Comparison of ENCODE assay signal across 18 cellular contexts in genomic region chr4:151563194-151563593, GRCh38.
A peak's percentile ranks its signal among the peaks of the same experiment; 100 is the strongest.
DNase-seq lines count a peak whose midpoint lies in the region; ATAC-seq, FAIRE-seq and TF ChIP-seq lines count a peak whose summit lies in the region.
"Had no signal": no experiment of that assay in that cellular context is flagged by ENCODE, and none has a peak within 500 bp of the region (broad histone marks: within the 10 kb centered on the region; RNA-seq: fewer than 3 reads in every experiment).

No MANE protein-coding gene starts in this region.

- H2BK120ac ChIP-seq in IMR-90 (ENCODE audit: low read depth, low read length): no peak overlapping the region

- no peak for TF ChIP-seq RAD21 in IMR-90 (IDR thresholded peaks at IDR 0.05; ENCODE audit: low read length)

- no peak overlapping the region for H3K56ac ChIP-seq in IMR-90 (ENCODE audit: extremely low read depth, insufficient read depth, low read length)

- no peak for DNase-seq in IMR-90
- peak; percentile 22 for DNase-seq in PC-3
- no peak for DNase-seq in keratinocyte (ENCODE audit: low read depth, low spot score)
- no peak for DNase-seq in GM12892 (ENCODE audit: insufficient read length)
- no peak for DNase-seq in SKM-1 (lab: John Stamatoyannopoulos, UW; ENCODE audit: unreplicated experiment)
- DNase-seq in frontal cortex (ENCODE audit: low spot score in 2 of 2): no peak
- DNase-seq: activated CD4-positive, alpha-beta T cell treated with anti-CD3 and anti-CD28 coated beads, Interleukin-2, amount 50 U/mL, for 4 hours; activated effector memory CD4-positive, alpha-beta T cell treated with anti-CD3 and anti-CD28 coated beads, Interleukin-2, amount 50 U/mL, for 16 hours; AML-193; endodermal cell; NCI-H526 treated with DMSO at 0.1 percent for 48 hours; retina; stimulated activated CD4-positive, alpha-beta T cell treated with anti-CD3 and anti-CD28 coated beads, Interleukin-4, amount 100 ng/mL, for 1 hour had no signal

- no peaks in the 10 kb centered on the region for H3K36me3 ChIP-seq in IMR-90 (ENCODE audit: control insufficient read depth, insufficient read depth, low read length)
- H3K36me3 ChIP-seq in PC-3 (ENCODE audit: low read depth, low read length): no peaks in the 10 kb centered on the region
- H3K36me3 ChIP-seq in keratinocyte (ENCODE audit: control insufficient read depth in 2 of 2, extremely low read depth in 1 of 2, insufficient read depth in 2 of 2, low read length in 2 of 2): no peaks in the 10 kb centered on the region

- BruUV-seq in IMR-90 (replicated peaks; lab: Mats Ljungman, UMichigan): no TSS peak
- no TSS peak for BruUV-seq in PC-3 (replicated peaks; lab: Mats Ljungman, UMichigan)

- H3K4me2 ChIP-seq in IMR-90 (ENCODE audit: low read depth, low read length): no peak overlapping the region
- H3K4me2 ChIP-seq in PC-3 (ENCODE audit: low read length): no peak overlapping the region
- H3K4me2 ChIP-seq in keratinocyte (ENCODE audit: control insufficient read depth, extremely low read depth, insufficient read depth, low read depth, low read length): no peak overlapping the region
- H3K4me2 ChIP-seq: KMS-11 had no signal

- no peak for TF ChIP-seq CTCF in C4-2B (conservative IDR thresholded peaks at IDR 0.05)
- TF ChIP-seq CTCF in IMR-90 (conservative IDR thresholded peaks at IDR 0.05; ENCODE audit: low read depth, low read length): no peak
- TF ChIP-seq CTCF in PC-3 (conservative IDR thresholded peaks at IDR 0.05; ENCODE audit: low read depth, low read length): no peak
- no peak for TF ChIP-seq CTCF in keratinocyte (optimal IDR thresholded peaks at IDR 0.05 in 1 of 3, IDR thresholded peaks at IDR 0.05 in 1 of 3, conservative IDR thresholded peaks at IDR 0.05 in 1 of 3; ENCODE audit: extremely low read depth in 1 of 3, insufficient read depth in 2 of 3, low read length in 3 of 3)

- H2AK9ac ChIP-seq in IMR-90 (replicated peaks; ENCODE audit: low read depth, low read length, poor library complexity): no peak overlapping the region

- H2BK5ac ChIP-seq in IMR-90 (ENCODE audit: low read depth, low read length, poor library complexity, severe bottlenecking): no peak overlapping the region

- no peak overlapping the region for H4K8ac ChIP-seq in IMR-90 (ENCODE audit: low read depth in 2 of 2, low read length in 2 of 2)

- CTCF ChIA-PET in IMR-90 (lab: Yijun Ruan, JAX) (interaction anchor here (0.8 kb wide), 1 partner anchor 10 kb away, joined by 3 read pairs; no protein-coding TSS in a partner anchor), PC-3 (lab: Charles Lee) (no interaction called here)

- H2BK15ac ChIP-seq in IMR-90 (ENCODE audit: low read depth, low read length): no peak overlapping the region

- H3K79me2 ChIP-seq in PC-3 (ENCODE audit: low read length): no peaks in the 10 kb centered on the region
- H3K79me2 ChIP-seq in keratinocyte (ENCODE audit: control insufficient read depth, insufficient read depth, low read length): no peaks in the 10 kb centered on the region

- H3K9me1 ChIP-seq in IMR-90 (ENCODE audit: insufficient read depth, low read length) (no peaks in the 10 kb centered on the region), keratinocyte (ENCODE audit: control insufficient read depth, extremely low read depth, insufficient read depth, low read length) (no peaks in the 10 kb centered on the region)

- dilution Hi-C loops in IMR-90 (cut with HindIII; ENCODE audit: low sequenced_read_pairs, unreplicated experiment): no loop called here
- dilution Hi-C loops in keratinocyte (cut with MboI; ENCODE audit: extremely low pct_ligation_motif_present, low sequenced_read_pairs): no loop called here

- H4K5ac ChIP-seq in IMR-90 (ENCODE audit: low read depth, low read length): no peak overlapping the region

- no peak overlapping the region for H3K9ac ChIP-seq in IMR-90 (ENCODE audit: low read depth, low read length)
- no peak overlapping the region for H3K9ac ChIP-seq in PC-3 (ENCODE audit: low read length)
- H3K9ac ChIP-seq in keratinocyte (ENCODE audit: control insufficient read depth, extremely low read depth, insufficient read depth, low read length): no peak overlapping the region
- H3K9ac ChIP-seq: KMS-11 had no signal

- no peak overlapping the region for H3K4me3 ChIP-seq in IMR-90 (ENCODE audit: insufficient read depth, low read depth, low read length)
- H3K4me3 ChIP-seq in PC-3 (ENCODE audit: low read length): no peak overlapping the region
- no peak overlapping the region for H3K4me3 ChIP-seq in keratinocyte (ENCODE audit: control insufficient read depth in 2 of 3, extremely low read depth in 1 of 3, insufficient read depth in 2 of 3, low read depth in 1 of 3, low read length in 3 of 3)

- H2AFZ ChIP-seq in IMR-90 (replicated peaks; ENCODE audit: low read length, poor library complexity) (no peak overlapping the region), PC-3 (ENCODE audit: low read length) (no peak overlapping the region), keratinocyte (ENCODE audit: control insufficient read depth, low read length) (no peak overlapping the region)

- H3K4ac ChIP-seq in IMR-90 (ENCODE audit: low read depth, low read length): no peak overlapping the region

- H2AK5ac ChIP-seq in IMR-90 (ENCODE audit: low read depth, low read length): no peak overlapping the region

- H2BK20ac ChIP-seq in IMR-90 (ENCODE audit: low read depth, low read length): no peak overlapping the region

- TF ChIP-seq POLR2A in IMR-90 (IDR thresholded peaks at IDR 0.05; ENCODE audit: low read depth, low read length) (no peak), GM12892 (IDR thresholded peaks at IDR 0.05; ENCODE audit: low read depth, low read length) (no peak)

- no peaks in the 10 kb centered on the region for H3K79me1 ChIP-seq in IMR-90 (ENCODE audit: low read depth in 1 of 2, low read length in 2 of 2)

- 17% methylated on average over 1 of the region's 3 CpGs; no CpG with 5 or more reads in 1 of the 2 experiments for WGBS in IMR-90 (ENCODE audit: extremely low coverage in 2 of 2, insufficient read length in 1 of 2), 2 experiments

- 0 out of 2 replicates have a peak overlapping the region, but pooled peaks have one; percentile 69 for H3K23ac ChIP-seq in IMR-90 (ENCODE audit: low read depth, low read length)

- no peaks in the 10 kb centered on the region for H4K20me1 ChIP-seq in IMR-90 (ENCODE audit: insufficient read depth, low read length)
- no peaks in the 10 kb centered on the region for H4K20me1 ChIP-seq in PC-3 (ENCODE audit: low read length)
- H4K20me1 ChIP-seq in keratinocyte (ENCODE audit: control insufficient read depth, extremely low read depth, insufficient read depth, low read length): no peaks in the 10 kb centered on the region

- no peaks in the 10 kb centered on the region for H3K9me2 ChIP-seq in PC-3 (replicated peaks; ENCODE audit: low read length)

- no peak overlapping the region for H3K18ac ChIP-seq in IMR-90 (ENCODE audit: low read depth, low read length)

- ATAC-seq in IMR-90 (ENCODE audit: low read depth) (no peak), PC-3 (no peak), GM19467 (IDR thresholded peaks at IDR 0.05; ENCODE audit: unreplicated experiment) (no peak)
- ATAC-seq: Right ventricle myocardium inferior had no signal

- peak overlapping the region; percentile 50; the same call in 1 of the 2 replicates for H3K27ac ChIP-seq in C4-2B
- no peak overlapping the region for H3K27ac ChIP-seq in IMR-90 (ENCODE audit: insufficient read depth, low read length)
- no peak overlapping the region for H3K27ac ChIP-seq in PC-3 (ENCODE audit: low read length)
- no peak overlapping the region for H3K27ac ChIP-seq in keratinocyte (ENCODE audit: control insufficient read depth, insufficient read depth, low read length)
- H3K27ac ChIP-seq: KMS-11 had no signal

- H3K27me3 ChIP-seq in IMR-90 (ENCODE audit: control insufficient read depth, insufficient read depth, low read length) (no peaks in the 10 kb centered on the region; the same call in 1 of the 2 replicates), PC-3 (ENCODE audit: low read length) (no peaks in the 10 kb centered on the region), keratinocyte (ENCODE audit: control insufficient read depth, extremely low read depth, insufficient read depth, low read length) (no peaks in the 10 kb centered on the region)

- H3K14ac ChIP-seq in IMR-90 (replicated peaks; ENCODE audit: low read depth, low read length): no peak overlapping the region

- in situ Hi-C loops in IMR-90 (cut with MboI; ENCODE audit: low sequenced_read_pairs): no loop called here

- H3K9me3 ChIP-seq in IMR-90 (ENCODE audit: control insufficient read depth, insufficient read depth, low read length): no peaks in the 10 kb centered on the region
- H3K9me3 ChIP-seq in PC-3 (ENCODE audit: low read length): no peaks in the 10 kb centered on the region
- H3K9me3 ChIP-seq in keratinocyte (ENCODE audit: control insufficient read depth, low read depth, low read length): no peaks in the 10 kb centered on the region

- peak; percentile 5 for FAIRE-seq in keratinocyte (lab: Jason Lieb, UNC)
- no peak for FAIRE-seq in GM12892 (lab: Jason Lieb, UNC)
- no peak for FAIRE-seq in frontal cortex (lab: Jason Lieb, UNC)
- FAIRE-seq: islet of Langerhans had no signal

- H3F3A ChIP-seq in PC-3 (ENCODE audit: low read length, unreplicated experiment): no peaks in the 10 kb centered on the region

- H3K4me1 ChIP-seq in IMR-90 (ENCODE audit: control insufficient read depth, insufficient read depth, low read length) (peaks cover 4% of the 10 kb centered on the region), PC-3 (ENCODE audit: insufficient read depth, low read length) (no peaks in the 10 kb centered on the region), keratinocyte (ENCODE audit: control insufficient read depth, extremely low read depth, insufficient read depth, low read length) (no peaks in the 10 kb centered on the region)

- POLR2A ChIA-PET in IMR-90 (lab: Charles Lee; ENCODE audit: unreplicated experiment): no interaction called here
- POLR2A ChIA-PET in PC-3 (lab: Charles Lee; ENCODE audit: unreplicated experiment): no interaction called here

- no peak overlapping the region for H4K91ac ChIP-seq in IMR-90 (ENCODE audit: insufficient read depth, low read depth, low read length)

- intact Hi-C loops in IMR-90 (cut with micrococcal nuclease) (no loop called here), PC-3 (cut with micrococcal nuclease) (no loop called here)

TF ChIP-seq in IMR-90, 13 proteins besides CTCF, POLR2A, EP300 and RAD21 (continues in another document):
- no peak for TF ChIP-seq ELK1 (IDR thresholded peaks at IDR 0.05; ENCODE audit: borderline replicate concordance, low read depth, low read length)
- no peak for TF ChIP-seq NFE2L2 (IDR thresholded peaks at IDR 0.05; ENCODE audit: low read depth, low read length)
- no peak for TF ChIP-seq MXI1 (IDR thresholded peaks at IDR 0.05; ENCODE audit: borderline replicate concordance, low read depth, low read length)
- no peak for TF ChIP-seq SMC3 (IDR thresholded peaks at IDR 0.05; ENCODE audit: low read depth, low read length)
